In genomic region chr17:40073454-40074174, GRCh38 we compare ENCODE assay signal across 10 cellular contexts. TPM values are rescaled to one million over a fixed set of nuclear protein-coding genes. Genes with fewer than 3 reads are reported as not detected.
DNase-seq lines count a peak whose midpoint lies in the region; ATAC-seq and TF ChIP-seq lines count a peak whose summit lies in the region.
"Had no signal": no experiment of that assay in that cellular context is flagged by ENCODE, and none has a peak within 500 bp of the region (broad histone marks: within the 10 kb centered on the region; RNA-seq: fewer than 3 reads in every experiment).

No MANE protein-coding gene starts in this region.

- CTCF ChIA-PET in CD4-positive, alpha-beta memory T cell (lab: Charles Lee; ENCODE audit: partially characterized antibody): interaction anchor here (0.6 to 26.4 kb wide), 14 partner anchors 9 to 97 kb away, joined by 3 to 543 read pairs (median 8); partner anchors contain the start of genes MED24, NR1D1 and THRA

- H3K36me3 ChIP-seq in CD4-positive, alpha-beta memory T cell (ENCODE audit: insufficient read depth, low read length): no peaks in the 10 kb centered on the region
- H3K36me3 ChIP-seq in breast epithelium: no peaks in the 10 kb centered on the region

- H3K4me3 ChIP-seq in CD4-positive, alpha-beta memory T cell (ENCODE audit: low read length in 2 of 2): no peak overlapping the region
- no peak overlapping the region for H3K4me3 ChIP-seq in breast epithelium

- no peaks in the 10 kb centered on the region for H3K27me3 Mint-ChIP-seq in CD4-positive, alpha-beta memory T cell
- no peaks in the 10 kb centered on the region for H3K27me3 Mint-ChIP-seq in osteocyte (ENCODE audit: unreplicated experiment)

- H3K27ac ChIP-seq in CD4-positive, alpha-beta memory T cell (ENCODE audit: low read depth, low read length): no peak overlapping the region
- H3K27ac ChIP-seq in breast epithelium: peak overlapping the region; percentile 94 to 96

- DNase-seq in CD4-positive, alpha-beta memory T cell: no peak
- DNase-seq in breast epithelium (ENCODE audit: low spot score in 2 of 2): no peak
- DNase-seq in osteocyte (ENCODE audit: extremely low spot score, unreplicated experiment): no peak
- no peak for DNase-seq in NCI-H1417 (lab: John Stamatoyannopoulos, UW)
- DNase-seq in NOMO-1 (lab: John Stamatoyannopoulos, UW; ENCODE audit: unreplicated experiment in 2 of 2): no peak
- DNase-seq: activated naive CD4-positive, alpha-beta T cell; midbrain; T1000 had no signal

- peaks cover 55% of the 10 kb centered on the region for H3K4me1 ChIP-seq in CD4-positive, alpha-beta memory T cell (ENCODE audit: insufficient read depth, low read length)
- peaks cover 53 to 74% of the 10 kb centered on the region in 2 donors for H3K4me1 ChIP-seq in breast epithelium

- intact Hi-C loops in CD4-positive, alpha-beta memory T cell (cut with micrococcal nuclease): loop anchor here (2.0 kb wide), 1 partner anchor 61 kb away; no protein-coding TSS in a partner anchor
- intact Hi-C loops in breast epithelium (cut with DNase I; ENCODE audit: low total_unique reads): no loop called here

- no peak for TF ChIP-seq POLR2A in breast epithelium (IDR thresholded peaks at IDR 0.05)

- H3K27ac Mint-ChIP-seq in CD4-positive, alpha-beta memory T cell: peak overlapping the region; percentile 47 to 83 (median 68)
- H3K27ac Mint-ChIP-seq in osteocyte (ENCODE audit: unreplicated experiment): peak overlapping the region; percentile 80

- H3K4me1 Mint-ChIP-seq in CD4-positive, alpha-beta memory T cell: peaks cover 32 to 63% (median 49%) of the 10 kb centered on the region in 4 donors
- peaks cover 74% of the 10 kb centered on the region for H3K4me1 Mint-ChIP-seq in osteocyte (ENCODE audit: unreplicated experiment)

- peak overlapping the region in 2 of 8 donors; percentile 17 to 43 for H3K4me3 Mint-ChIP-seq in CD4-positive, alpha-beta memory T cell
- no peak overlapping the region for H3K4me3 Mint-ChIP-seq in osteocyte (ENCODE audit: unreplicated experiment)

- peaks cover 8 to 24% of the 10 kb centered on the region in 2 donors for H3K36me3 Mint-ChIP-seq in CD4-positive, alpha-beta memory T cell
- H3K36me3 Mint-ChIP-seq in osteocyte (ENCODE audit: unreplicated experiment): peaks cover 4% of the 10 kb centered on the region

- POLR2A ChIA-PET in CD4-positive, alpha-beta memory T cell (lab: Charles Lee; ENCODE audit: partially characterized antibody): interaction anchor here (0.8 to 15.8 kb wide), 5 partner anchors 9 to 67 kb away, joined by 3 to 304 read pairs (median 17); partner anchors contain the start of genes CASC3 and NR1D1

- ATAC-seq in HG03565 (IDR thresholded peaks at IDR 0.05; ENCODE audit: unreplicated experiment): no peak

- no peaks in the 10 kb centered on the region for H3K9me3 ChIP-seq in CD4-positive, alpha-beta memory T cell (ENCODE audit: control insufficient read depth in 1 of 2, low read length in 2 of 2)
- H3K9me3 ChIP-seq in breast epithelium: no peaks in the 10 kb centered on the region

- peaks cover 0 to 1% (median 0%) of the 10 kb centered on the region in 8 donors for H3K9me3 Mint-ChIP-seq in CD4-positive, alpha-beta memory T cell
- no peaks in the 10 kb centered on the region for H3K9me3 Mint-ChIP-seq in osteocyte (ENCODE audit: unreplicated experiment)

- H3K27me3 ChIP-seq in CD4-positive, alpha-beta memory T cell (ENCODE audit: insufficient read depth, low read length): no peaks in the 10 kb centered on the region
- no peaks in the 10 kb centered on the region for H3K27me3 ChIP-seq in breast epithelium

- TF ChIP-seq CTCF in breast epithelium (IDR thresholded peaks at IDR 0.05) (no peak), osteocyte (IDR thresholded peaks at IDR 0.05) (no peak)

RNA-seq across cellular contexts. Expression of gene THRA, which starts 10.8 kb away (rescaled TPM):
- 10 to 100 TPM; 35.9 to 41.3 TPM for total RNA-seq in CD4-positive, alpha-beta memory T cell
- 10 to 100 TPM in 1 of 2 donors, 1 to 10 TPM in 1; 5.8 to 11.9 TPM for polyA plus RNA-seq in CD4-positive, alpha-beta memory T cell
- 10 to 100 TPM; 41.6 to 61.0 (median 48.1) TPM for total RNA-seq in breast epithelium
- 44.6 and 46.3 TPM in 2 replicates for total RNA-seq in osteocyte

RNA-seq across cellular contexts. Expression of gene MED24, which starts 19.4 kb away (rescaled TPM):
- 10 to 100 TPM; 81.1 to 93.0 TPM for total RNA-seq in CD4-positive, alpha-beta memory T cell
- 10 to 100 TPM; 34.0 to 46.2 TPM for polyA plus RNA-seq in CD4-positive, alpha-beta memory T cell
- total RNA-seq in breast epithelium: 10 to 100 TPM; 50.7 to 74.7 (median 59.7) TPM
- 74.5 and 96.2 TPM in 2 replicates for total RNA-seq in osteocyte

RNA-seq across cellular contexts. Expression of gene NR1D1, which starts 26.8 kb away (rescaled TPM):
- total RNA-seq in CD4-positive, alpha-beta memory T cell: 10 to 100 TPM; 14.8 to 15.1 TPM
- polyA plus RNA-seq in CD4-positive, alpha-beta memory T cell: 10 to 100 TPM in 1 of 2 donors, 1 to 10 TPM in 1; 5.7 to 12.3 TPM
- total RNA-seq in breast epithelium: 10 to 100 TPM in 1 of 3 donors, 1 to 10 TPM in 2; 8.8 to 10.5 (median 9.2) TPM
- 6.1 and 6.9 TPM in 2 replicates for total RNA-seq in osteocyte

RNA-seq across cellular contexts. Expression of gene MSL1, which starts 48.2 kb away (rescaled TPM):
- total RNA-seq in CD4-positive, alpha-beta memory T cell: 100 to 1,000 TPM; 130 to 133 TPM
- polyA plus RNA-seq in CD4-positive, alpha-beta memory T cell: 1 to 10 TPM; 6.0 to 8.3 TPM
- total RNA-seq in breast epithelium (10 to 100 TPM; 49.3 to 79.3 (median 78.2) TPM), osteocyte (85.9 and 86.8 TPM in 2 replicates)

RNA-seq across cellular contexts. Expression of gene CSF3, which starts 58.4 kb away (rescaled TPM):
- not detected for total RNA-seq in CD4-positive, alpha-beta memory T cell
- not detected for polyA plus RNA-seq in CD4-positive, alpha-beta memory T cell
- total RNA-seq in breast epithelium (10 to 100 TPM in 1 of 3 donors, under 1 TPM in 1, not detected in 1; 0.32 to 13.0 TPM), osteocyte (not detected in 2 replicates)
- total RNA-seq: fibroblast of lung had no signal
- polyA plus RNA-seq: fibroblast of lung had no signal
